ENCODE assay signal across 8 cellular contexts in the genomic region with DNA sequence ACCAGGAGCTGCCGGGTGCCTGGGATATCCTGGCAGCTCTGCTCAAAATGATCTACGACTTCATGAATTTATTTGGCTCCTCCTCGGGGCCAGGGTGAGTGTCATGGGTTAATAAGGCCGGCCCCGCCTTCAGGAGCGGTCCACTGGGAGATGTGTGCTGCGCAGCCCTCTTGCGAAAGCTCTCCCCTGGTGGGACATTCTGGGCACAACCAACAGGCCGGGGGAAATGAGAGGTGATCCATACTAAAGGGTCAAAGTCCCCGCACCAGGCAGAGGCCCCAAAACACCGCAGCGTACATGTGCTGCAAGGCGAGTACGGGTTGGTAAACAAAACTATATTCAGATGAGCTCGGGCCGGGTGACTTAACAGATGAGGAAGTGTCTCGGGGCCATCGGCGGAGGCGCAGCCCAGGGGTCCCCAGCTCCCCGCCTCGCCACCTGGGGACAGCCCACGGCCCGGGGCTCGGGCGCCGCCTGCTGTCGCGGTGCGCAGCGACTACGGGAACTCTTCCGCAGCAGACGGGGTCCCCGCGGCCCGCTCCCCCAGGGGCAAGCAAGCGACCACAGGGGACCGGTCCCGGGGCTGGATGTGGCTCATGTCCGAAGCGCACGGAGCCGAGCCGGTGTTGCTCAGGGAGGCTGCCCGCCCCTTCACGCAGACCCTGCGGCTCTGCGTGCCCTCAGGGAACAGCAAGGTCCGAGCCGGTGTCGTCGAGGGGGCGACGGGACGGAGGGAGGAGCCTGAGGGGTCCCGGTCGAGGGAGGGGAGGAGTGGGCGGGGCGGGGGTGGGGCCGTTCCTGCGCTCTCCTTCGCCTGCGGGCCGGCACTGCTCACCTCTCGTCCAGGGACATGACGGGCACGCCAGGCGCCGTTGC. TPM values are rescaled to one million over a fixed set of nuclear protein-coding genes. Genes with fewer than 3 reads are reported as not detected.
A peak's percentile ranks its signal among the peaks of the same experiment; 100 is the strongest.
DNase-seq lines count a peak whose midpoint lies in the region; ATAC-seq and TF ChIP-seq lines count a peak whose summit lies in the region.

A gene with protein sequence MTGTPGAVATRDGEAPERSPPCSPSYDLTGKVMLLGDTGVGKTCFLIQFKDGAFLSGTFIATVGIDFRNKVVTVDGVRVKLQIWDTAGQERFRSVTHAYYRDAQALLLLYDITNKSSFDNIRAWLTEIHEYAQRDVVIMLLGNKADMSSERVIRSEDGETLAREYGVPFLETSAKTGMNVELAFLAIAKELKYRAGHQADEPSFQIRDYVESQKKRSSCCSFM (plus strand): TSS at position 834 of the 876 bp plus-strand sequence. CDS start 17 bp downstream, at position 851.

- H3K4me1 Mint-ChIP-seq in T-helper 17 cell: peaks cover 37% of the 10 kb centered on the region
- H3K4me1 Mint-ChIP-seq in effector memory CD8-positive, alpha-beta T cell (ENCODE audit: low read depth in 2 of 2): peaks cover 40 to 46% of the 10 kb centered on the region in 2 donors
- H3K4me1 Mint-ChIP-seq in naive thymus-derived CD4-positive, alpha-beta T cell: peaks cover 43 to 55% (median 52%) of the 10 kb centered on the region in 7 donors

- H3K27ac ChIP-seq in HL-60 (replicated peaks): peak within 1 kb of the TSS; percentile 84
- peak within 1 kb of the TSS; percentile 71 for H3K27ac ChIP-seq in naive thymus-derived CD4-positive, alpha-beta T cell (ENCODE audit: low read depth, low read length)

- H3K4me3 Mint-ChIP-seq in T-helper 17 cell: peak within 1 kb of the TSS; percentile 91
- peak within 1 kb of the TSS; percentile 86 to 92 for H3K4me3 Mint-ChIP-seq in effector memory CD8-positive, alpha-beta T cell
- H3K4me3 Mint-ChIP-seq in naive thymus-derived CD4-positive, alpha-beta T cell: peak within 1 kb of the TSS; percentile 85 to 97 (median 92)

- ATAC-seq in T-helper 17 cell (peak; percentile 43), HG03460 (IDR thresholded peaks at IDR 0.05; ENCODE audit: unreplicated experiment) (no peak)
- peak; percentile 19 for ATAC-seq in effector memory CD8-positive, alpha-beta T cell (replicated peaks)
- ATAC-seq in naive thymus-derived CD4-positive, alpha-beta T cell: peak; percentile 66

- no peaks in the 10 kb centered on the region for H3K9me3 Mint-ChIP-seq in effector memory CD8-positive, alpha-beta T cell
- H3K9me3 Mint-ChIP-seq in naive thymus-derived CD4-positive, alpha-beta T cell: peaks cover 0 to 2% (median 0%) of the 10 kb centered on the region in 11 donors

- intact Hi-C loops in naive thymus-derived CD4-positive, alpha-beta T cell (cut with micrococcal nuclease): loop anchor here (1.0 to 10.0 kb wide), 6 partner anchors 50 to 358 kb away; no protein-coding TSS in a partner anchor

- no peaks in the 10 kb centered on the region for H3K27me3 Mint-ChIP-seq in T-helper 17 cell
- no peaks in the 10 kb centered on the region for H3K27me3 Mint-ChIP-seq in effector memory CD8-positive, alpha-beta T cell
- H3K27me3 Mint-ChIP-seq in naive thymus-derived CD4-positive, alpha-beta T cell: peaks cover 0 to 17% (median 0%) of the 10 kb centered on the region in 5 donors

- H3K36me3 Mint-ChIP-seq in T-helper 17 cell (ENCODE audit: low read depth): no peaks in the 10 kb centered on the region
- H3K36me3 Mint-ChIP-seq in effector memory CD8-positive, alpha-beta T cell (ENCODE audit: insufficient read depth): peaks cover 19% of the 10 kb centered on the region
- H3K36me3 Mint-ChIP-seq in naive thymus-derived CD4-positive, alpha-beta T cell: peaks cover 0 to 12% (median 0%) of the 10 kb centered on the region in 5 donors

- POLR2A ChIA-PET in naive thymus-derived CD4-positive, alpha-beta T cell (lab: Charles Lee): interaction anchor here (0.7 to 4.6 kb wide), 10 partner anchors 10 to 137 kb away, joined by 3 to 54 read pairs (median 20); a partner anchor contains a TSS

- no peaks in the 10 kb centered on the region for H3K9me3 ChIP-seq in T-helper 17 cell (ENCODE audit: control insufficient read depth, low read length, poor library complexity, severe bottlenecking)
- no peaks in the 10 kb centered on the region for H3K9me3 ChIP-seq in naive thymus-derived CD4-positive, alpha-beta T cell (ENCODE audit: control insufficient read depth in 2 of 3, low read length in 3 of 3)

- TF ChIP-seq CTCF in HL-60 (IDR thresholded peaks at IDR 0.05; ENCODE audit: insufficient read depth, low read length): peak; percentile 5

- DNase-seq in GF-D8 (lab: John Stamatoyannopoulos, UW) (peak; percentile 89), HL-60 (ENCODE audit: low read depth in 1 of 2, low spot score in 1 of 2) (peak; percentile 82 to 85), T-helper 17 cell (peak in 2 of 3 donors; percentile 46 to 52), OCI-M2 (lab: John Stamatoyannopoulos, UW; ENCODE audit: unreplicated experiment) (no peak), NCI-H187 (lab: John Stamatoyannopoulos, UW) (no peak)
- DNase-seq in effector memory CD8-positive, alpha-beta T cell: peak in 2 of 3 experiments; percentile 52 to 53
- peak in 7 of 9 donors; percentile 35 to 59 (median 46) for DNase-seq in naive thymus-derived CD4-positive, alpha-beta T cell

- no peaks in the 10 kb centered on the region for H3K36me3 ChIP-seq in naive thymus-derived CD4-positive, alpha-beta T cell (ENCODE audit: control insufficient read depth in 2 of 3, insufficient read depth in 3 of 3, low read length in 3 of 3)

- CTCF ChIA-PET in naive thymus-derived CD4-positive, alpha-beta T cell (lab: Charles Lee): interaction anchor here (0.5 to 6.7 kb wide), 28 partner anchors 10 to 358 kb away, joined by 3 to 166 read pairs (median 4); a partner anchor contains a TSS

- H3K4me1 ChIP-seq in naive thymus-derived CD4-positive, alpha-beta T cell (ENCODE audit: control insufficient read depth in 2 of 2, insufficient read depth in 2 of 2, low read length in 2 of 2): peaks cover 38 to 40% of the 10 kb centered on the region in 2 donors

- H3K27me3 ChIP-seq in HL-60 (ENCODE audit: insufficient read depth, poor library complexity, severe bottlenecking): no peaks in the 10 kb centered on the region
- no peaks in the 10 kb centered on the region for H3K27me3 ChIP-seq in naive thymus-derived CD4-positive, alpha-beta T cell (ENCODE audit: control insufficient read depth in 2 of 2, insufficient read depth in 2 of 2, low read length in 2 of 2)

- peak within 1 kb of the TSS; percentile 93 for H3K27ac Mint-ChIP-seq in T-helper 17 cell
- peak within 1 kb of the TSS; percentile 86 to 89 for H3K27ac Mint-ChIP-seq in effector memory CD8-positive, alpha-beta T cell
- H3K27ac Mint-ChIP-seq in naive thymus-derived CD4-positive, alpha-beta T cell: peak within 1 kb of the TSS; percentile 79 to 99 (median 93)

- peak within 1 kb of the TSS; percentile 64 for H3K4me3 ChIP-seq in HL-60 (replicated peaks; ENCODE audit: insufficient read depth, low read length)
- peak within 1 kb of the TSS; percentile 95 for H3K4me3 ChIP-seq in naive thymus-derived CD4-positive, alpha-beta T cell (ENCODE audit: low read length)

RNA-seq across cellular contexts. Expression of the gene that starts here (rescaled TPM):
- total RNA-seq in T-helper 17 cell: 10 to 100 TPM; 41.4 to 83.3 TPM
- total RNA-seq in naive thymus-derived CD4-positive, alpha-beta T cell: 10 to 100 TPM; 23.6 to 58.5 (median 34.4) TPM
- 10 to 100 TPM; 30.4 to 30.7 TPM for polyA plus RNA-seq in naive thymus-derived CD4-positive, alpha-beta T cell

Comparison
In these comparisons a context has a peak if more than half of its experiments do, and no peak if none do; other contexts are left out.
1. DNase-seq: peak in GF-D8 (single experiment), HL-60 (2 of 2), T-helper 17 cell (2 of 3), effector memory CD8-positive, alpha-beta T cell (2 of 3) and naive thymus-derived CD4-positive, alpha-beta T cell (7 of 9); none in OCI-M2 (single experiment) and NCI-H187 (0 of 2).
2. Peak in every context shown above with its lines, with median percentiles within 50 percentile points of each other: H3K27ac Mint-ChIP-seq and H3K4me3 Mint-ChIP-seq.